In genomic region chr7:104795086-104795485, GRCh38 we compare ENCODE assay signal across 21 cellular contexts.
A peak's percentile ranks its signal among the peaks of the same experiment; 100 is the strongest.
DNase-seq lines count a peak whose midpoint lies in the region; ATAC-seq, FAIRE-seq and TF ChIP-seq lines count a peak whose summit lies in the region.
"Had no signal": no experiment of that assay in that cellular context is flagged by ENCODE, and none has a peak within 500 bp of the region (broad histone marks: within the 10 kb centered on the region; RNA-seq: fewer than 3 reads in every experiment).

No MANE protein-coding gene starts in this region.

- H3K9me2 ChIP-seq in SK-N-SH = no peaks in the 10 kb centered on the region

- H4K20me1 ChIP-seq in SK-N-SH (ENCODE audit: insufficient read depth) (no peaks in the 10 kb centered on the region), neural progenitor cell (ENCODE audit: low read depth) (no peaks in the 10 kb centered on the region)

- no peaks in the 10 kb centered on the region for H3K36me3 Mint-ChIP-seq in neural progenitor cell
- H3K36me3 Mint-ChIP-seq: CD14-positive monocyte had no signal

- no peaks in the 10 kb centered on the region for H3K9me3 Mint-ChIP-seq in neural progenitor cell

- TF ChIP-seq CTCF in SK-N-SH (IDR thresholded peaks at IDR 0.05) (no peak), neural progenitor cell (IDR thresholded peaks at IDR 0.05) (no peak)

- H3K27ac Mint-ChIP-seq in neural progenitor cell = peak overlapping the region; percentile 34
- H3K27ac Mint-ChIP-seq: CD14-positive monocyte had no signal

- H3K36me3 ChIP-seq in SK-N-SH (replicated peaks in 1 of 2; ENCODE audit: control insufficient read depth in 1 of 2, insufficient read depth in 2 of 2, low read length in 1 of 2) = no peaks in the 10 kb centered on the region
- no peaks in the 10 kb centered on the region for H3K36me3 ChIP-seq in neural progenitor cell
- H3K36me3 ChIP-seq: HAP-1 had no signal

- H2AFZ ChIP-seq in SK-N-SH (ENCODE audit: low read depth) (peak overlapping the region; percentile 57; the same call in 1 of the 2 replicates), neural progenitor cell (replicated peaks) (peak overlapping the region; percentile 10)

- H3K27me3 ChIP-seq in SK-N-SH (ENCODE audit: insufficient read depth) = peaks cover 7% of the 10 kb centered on the region; the same call in 1 of the 2 replicates
- H3K27me3 ChIP-seq in neural progenitor cell = no peaks in the 10 kb centered on the region

- H3F3A ChIP-seq in SK-N-SH (replicated peaks; ENCODE audit: insufficient read depth) (no peaks in the 10 kb centered on the region), neural progenitor cell (ENCODE audit: low read depth) (no peaks in the 10 kb centered on the region)

- H3K79me2 ChIP-seq in SK-N-SH (ENCODE audit: insufficient read depth) (no peaks in the 10 kb centered on the region), neural progenitor cell (ENCODE audit: low read depth) (no peaks in the 10 kb centered on the region)

- no peak overlapping the region for H3K4me3 ChIP-seq in SK-N-SH (ENCODE audit: low read depth in 2 of 2, low read length in 1 of 2)
- no peak overlapping the region for H3K4me3 ChIP-seq in neural progenitor cell
- H3K4me3 ChIP-seq: HAP-1, K562 had no signal

- intact Hi-C loops in head of caudate nucleus (cut with DNase I) = loop anchor here (5.0 to 10.0 kb wide), 2 partner anchors 50 to 528 kb away; no protein-coding TSS in a partner anchor

- no peak for FAIRE-seq in GM12892 (lab: Jason Lieb, UNC)
- FAIRE-seq: K562 had no signal

- no peak for TF ChIP-seq POLR2A in GM12892 (IDR thresholded peaks at IDR 0.05; ENCODE audit: low read depth, low read length)

- POLR2A ChIA-PET in SK-N-SH (lab: Yijun Ruan, JAX) = no interaction called here

- peaks cover 18% of the 10 kb centered on the region for H3K4me1 Mint-ChIP-seq in neural progenitor cell
- H3K4me1 Mint-ChIP-seq: CD14-positive monocyte had no signal

- CTCF ChIA-PET in SK-N-SH (lab: Yijun Ruan, JAX) = interaction anchor here (1.7 kb wide), 1 partner anchor 53 kb away, joined by 7 read pairs; no protein-coding TSS in a partner anchor

- H3K9me3 ChIP-seq in SK-N-SH (no peaks in the 10 kb centered on the region), neural progenitor cell (ENCODE audit: low read depth) (no peaks in the 10 kb centered on the region)
- H3K9me3 ChIP-seq: HAP-1 had no signal

- H3K4me2 ChIP-seq in SK-N-SH = no peak overlapping the region
- H3K4me2 ChIP-seq in neural progenitor cell = no peak overlapping the region

- no peak overlapping the region for H3K4me3 Mint-ChIP-seq in neural progenitor cell
- H3K4me3 Mint-ChIP-seq: CD14-positive monocyte had no signal

- H3K27me3 Mint-ChIP-seq in neural progenitor cell (ENCODE audit: insufficient read depth, low read depth) = no peaks in the 10 kb centered on the region

- 6% methylated on average over 7 of the region's 7 CpGs for WGBS in SK-N-SH (ENCODE audit: low lambda C conversion rate)

- no peak for TF ChIP-seq EP300 in SK-N-SH (IDR thresholded peaks at IDR 0.05; ENCODE audit: borderline replicate concordance in 1 of 2, low read depth in 1 of 2, low read length in 1 of 2)

- H3K9ac ChIP-seq in SK-N-SH (no peak overlapping the region), neural progenitor cell (no peak overlapping the region)

- H3K27ac ChIP-seq in SK-N-SH (ENCODE audit: low read depth in 2 of 2, low read length in 1 of 2) = no peak overlapping the region
- no peak overlapping the region for H3K27ac ChIP-seq in neural progenitor cell
- H3K27ac ChIP-seq: 22Rv1 had no signal

- no peaks in the 10 kb centered on the region for H3K4me1 ChIP-seq in SK-N-SH (ENCODE audit: control insufficient read depth in 1 of 2, insufficient read depth in 2 of 2, low read depth in 1 of 2, low read length in 1 of 2)
- peaks cover 27% of the 10 kb centered on the region for H3K4me1 ChIP-seq in neural progenitor cell
- H3K4me1 ChIP-seq: HAP-1 had no signal

- TF ChIP-seq RAD21 in SK-N-SH (IDR thresholded peaks at IDR 0.05; ENCODE audit: low read length) = no peak

- DNase-seq in SK-N-SH (no peak), head of caudate nucleus (peak in 26 of 42 donors; percentile 23 to 89 (median 54)), neural progenitor cell (ENCODE audit: low spot score) (no peak), HuH-7.5 (ENCODE audit: low spot score) (no peak), GM12892 (ENCODE audit: insufficient read length) (no peak)
- no peak for DNase-seq in activated naive CD4-positive, alpha-beta T cell treated with Interleukin-2 at 50 U/mL for 16 hours
- DNase-seq: AML-193, DND-41, NCI-H1105, NCI-H2107, NCI-H2227 treated with DMSO at 0.1 percent for 48 hours, NCI-H510A treated with DMSO at 0.1 percent for 48 hours, NCI-H82, OCI-M1, SIG-M5 had no signal

- no peak for ATAC-seq in SK-N-SH treated with all-trans-retinoic acid at 6 μM for 48 hours
- ATAC-seq in HG03571 (IDR thresholded peaks at IDR 0.05; ENCODE audit: unreplicated experiment) = no peak
- ATAC-seq: K562 had no signal

TF ChIP-seq in SK-N-SH, 30 proteins besides CTCF, POLR2A, EP300 and RAD21 (continues in another document):
- TF ChIP-seq RXRA (IDR thresholded peaks at IDR 0.05; ENCODE audit: borderline replicate concordance, low read depth) = no peak
- TF ChIP-seq RFX5 (IDR thresholded peaks at IDR 0.05; ENCODE audit: low read length) = no peak
- no peak for TF ChIP-seq TEAD4 (IDR thresholded peaks at IDR 0.05; ENCODE audit: borderline replicate concordance, insufficient read depth)
- TF ChIP-seq TCF12 (IDR thresholded peaks at IDR 0.05) = no peak
- TF ChIP-seq ZBTB33 (IDR thresholded peaks at IDR 0.05; ENCODE audit: borderline replicate concordance, low read depth) = no peak
- TF ChIP-seq IRF3 (IDR thresholded peaks at IDR 0.05; ENCODE audit: low read depth, low read length) = no peak
- no peak for TF ChIP-seq MAX (IDR thresholded peaks at IDR 0.05; ENCODE audit: low read depth)

TF ChIP-seq in SK-N-SH treated with all-trans-retinoic acid at 6 μM for 48 hours, 23 proteins besides CTCF, POLR2A, EP300 and RAD21 (continues in another document):
- TF ChIP-seq BACH2 (CRISPR knock-in tag; IDR thresholded peaks at IDR 0.05; ENCODE audit: borderline replicate concordance) = no peak
- TF ChIP-seq ZNF70 (CRISPR knock-in tag; IDR thresholded peaks at IDR 0.05) = no peak
- TF ChIP-seq TOX (CRISPR knock-in tag; IDR thresholded peaks at IDR 0.05; ENCODE audit: borderline replicate concordance) = no peak
- no peak for TF ChIP-seq TSHZ2 (CRISPR knock-in tag; IDR thresholded peaks at IDR 0.05)
- TF ChIP-seq ZNF565 (CRISPR knock-in tag; conservative IDR thresholded peaks at IDR 0.05; ENCODE audit: low read depth) = no peak
- no peak for TF ChIP-seq POU6F1 (CRISPR knock-in tag; IDR thresholded peaks at IDR 0.05; ENCODE audit: borderline replicate concordance, low read depth)
- no peak for TF ChIP-seq ZFP30 (CRISPR knock-in tag; IDR thresholded peaks at IDR 0.05)
- no peak for TF ChIP-seq SNAI2 (CRISPR knock-in tag; IDR thresholded peaks at IDR 0.05)
- no peak for TF ChIP-seq CSDC2 (CRISPR knock-in tag; IDR thresholded peaks at IDR 0.05)
- no peak for TF ChIP-seq PATZ1 (CRISPR knock-in tag; IDR thresholded peaks at IDR 0.05; ENCODE audit: borderline replicate concordance)

Comparison
In these comparisons a context has a peak if more than half of its experiments do, and no peak if none do; other contexts are left out.
1. DNase-seq: peak in head of caudate nucleus (26 of 42); none in SK-N-SH (single experiment), neural progenitor cell (single experiment), HuH-7.5 (single experiment), GM12892 (single experiment) and activated naive CD4-positive, alpha-beta T cell treated with Interleukin-2 at 50 U/mL for 16 hours (single experiment).